In genomic region chr15:70241561-70242320, GRCh38 we compare ENCODE assay signal across 34 cellular contexts.
DNase-seq lines count a peak whose midpoint lies in the region; ATAC-seq, FAIRE-seq and TF ChIP-seq lines count a peak whose summit lies in the region.
"Had no signal": no experiment of that assay in that cellular context is flagged by ENCODE, and none has a peak within 500 bp of the region (broad histone marks: within the 10 kb centered on the region; RNA-seq: fewer than 3 reads in every experiment).

No MANE protein-coding gene starts in this region.

- H3K18ac ChIP-seq in H1 (ENCODE audit: extremely low read depth, low read length) = no peak overlapping the region

- no peak overlapping the region for H3K14ac ChIP-seq in H1 (ENCODE audit: insufficient read length)

- no peak overlapping the region for H3K27ac Mint-ChIP-seq in activated T-cell treated with anti-CD3 and anti-CD28 coated beads, Interleukin-2, amount 50 U/mL, for 24 hours
- H3K27ac Mint-ChIP-seq: IgD-negative memory B cell had no signal

- no peak overlapping the region for H2BK15ac ChIP-seq in H1 (ENCODE audit: low read length)

- TF ChIP-seq CTCF in H1 (IDR thresholded peaks at IDR 0.05; ENCODE audit: control extremely low read depth in 1 of 3, insufficient read depth in 1 of 3, low read depth in 1 of 3, low read length in 3 of 3) (no peak), sigmoid colon (IDR thresholded peaks at IDR 0.05) (no peak)

- FAIRE-seq in H1 (lab: Jason Lieb, UNC) = no peak
- FAIRE-seq: endometrium, islet of Langerhans had no signal

- 0 out of 2 replicates have a peak overlapping the region, but pooled peaks have one; percentile 68 for H2AK5ac ChIP-seq in H1 (ENCODE audit: low read depth, low read length)

- H3K56ac ChIP-seq in H1 (replicated peaks; ENCODE audit: insufficient read length, low read depth, low read length) = no peak overlapping the region

- H3K79me1 ChIP-seq in H1 (ENCODE audit: low read depth, low read length) = no peaks in the 10 kb centered on the region

- no peak overlapping the region for H2BK5ac ChIP-seq in H1 (ENCODE audit: low read depth, low read length)

- H3K4me2 ChIP-seq in H1 (ENCODE audit: insufficient read depth in 1 of 2, low read depth in 2 of 2, low read length in 2 of 2) = no peak overlapping the region

- peaks cover 35% of the 10 kb centered on the region for H3K4me1 Mint-ChIP-seq in activated T-cell treated with anti-CD3 and anti-CD28 coated beads, Interleukin-2, amount 50 U/mL, for 24 hours (ENCODE audit: low read depth)
- peaks cover 26% of the 10 kb centered on the region for H3K4me1 Mint-ChIP-seq in activated T-cell treated with anti-CD3 and anti-CD28 coated beads, Interleukin-2, amount 50 U/mL, for 4 hours (ENCODE audit: low read depth)

- no peak for TF ChIP-seq RAD21 in H1 (IDR thresholded peaks at IDR 0.05 in 1 of 2, conservative IDR thresholded peaks at IDR 0.05 in 1 of 2; ENCODE audit: low read depth in 2 of 2, low read length in 2 of 2)

- no peaks in the 10 kb centered on the region for H3K27me3 Mint-ChIP-seq in activated T-cell treated with anti-CD3 and anti-CD28 coated beads, Interleukin-2, amount 50 U/mL, for 24 hours
- H3K27me3 Mint-ChIP-seq in activated T-cell treated with anti-CD3 and anti-CD28 coated beads, Interleukin-2, amount 50 U/mL, for 4 hours (ENCODE audit: low read depth) = peaks cover 2% of the 10 kb centered on the region
- H3K27me3 Mint-ChIP-seq: IgD-negative memory B cell had no signal

- H3K4me3 Mint-ChIP-seq in activated T-cell treated with anti-CD3 and anti-CD28 coated beads, Interleukin-2, amount 50 U/mL, for 24 hours = no peak overlapping the region
- no peak overlapping the region for H3K4me3 Mint-ChIP-seq in activated T-cell treated with anti-CD3 and anti-CD28 coated beads, Interleukin-2, amount 50 U/mL, for 4 hours
- H3K4me3 Mint-ChIP-seq: brain, IgD-negative memory B cell had no signal

- no peaks in the 10 kb centered on the region for H3K36me3 Mint-ChIP-seq in activated T-cell treated with anti-CD3 and anti-CD28 coated beads, Interleukin-2, amount 50 U/mL, for 24 hours (ENCODE audit: low read depth)
- H3K36me3 Mint-ChIP-seq in activated T-cell treated with anti-CD3 and anti-CD28 coated beads, Interleukin-2, amount 50 U/mL, for 4 hours (ENCODE audit: insufficient read depth) = no peaks in the 10 kb centered on the region
- H3K36me3 Mint-ChIP-seq: brain, IgD-negative memory B cell had no signal

- no peak overlapping the region for H2BK20ac ChIP-seq in H1 (ENCODE audit: low read length)

- H2BK12ac ChIP-seq in H1 (ENCODE audit: low read depth, low read length) = no peak overlapping the region

- H3K27ac ChIP-seq in H1 (ENCODE audit: low read depth, low read length) (no peak overlapping the region), sigmoid colon (no peak overlapping the region)
- H3K27ac ChIP-seq: esophagus muscularis mucosa, left lung, right lobe of liver, upper lobe of left lung, VCaP had no signal

- TF ChIP-seq POLR2A in H1 (IDR thresholded peaks at IDR 0.05; ENCODE audit: control extremely low read depth in 1 of 2, low read depth in 2 of 2, low read length in 2 of 2) (no peak), sigmoid colon (IDR thresholded peaks at IDR 0.05) (no peak)

- WGBS in H1 (ENCODE audit: extremely low coverage in 1 of 2, insufficient coverage in 1 of 2, insufficient read length in 1 of 2, insufficient replicate concordance in 2 of 2, low coverage in 1 of 2, low lambda C conversion rate in 2 of 2, missing lambda C conversion rate in 1 of 2), 2 experiments = 93% methylated on average over 11 of the region's 11 CpGs; no CpG with 5 or more reads in 1 of the 2 experiments
- WGBS in sigmoid colon, 2 donors = 92 to 93% methylated on average over 11 of the region's 11 CpGs

- H3K4me3 ChIP-seq in H1 (ENCODE audit: extremely low read depth in 1 of 4, insufficient read depth in 2 of 4, low read depth in 3 of 4, low read length in 4 of 4) (no peak overlapping the region), sigmoid colon (no peak overlapping the region)
- H3K4me3 ChIP-seq: esophagus muscularis mucosa, left lung, right lobe of liver, upper lobe of left lung had no signal

- POLR2A ChIA-PET in H1 (lab: Charles Lee; ENCODE audit: partially characterized antibody) = no interaction called here

- no peak overlapping the region for H2AFZ ChIP-seq in H1 (ENCODE audit: low read length)

- intact Hi-C loops in sigmoid colon (cut with DNase I) = no loop called here

- CTCF ChIA-PET in H1 (lab: Charles Lee; ENCODE audit: partially characterized antibody) = interaction anchor here (0.7 kb wide), 1 partner anchor 18 kb away, joined by 3 read pairs; no protein-coding TSS in a partner anchor

- DNase-seq in activated T-cell treated with anti-CD3 and anti-CD28 coated beads, Interleukin-2, amount 50 U/mL, for 24 hours = peak; percentile 22
- DNase-seq in activated T-cell treated with anti-CD3 and anti-CD28 coated beads, Interleukin-2, amount 50 U/mL, for 4 hours = no peak
- DNase-seq in MV-4-11 (lab: John Stamatoyannopoulos, UW) (peak; percentile 80), H1 (ENCODE audit: low read depth in 1 of 2, low spot score in 2 of 2) (no peak), sigmoid colon (peak; percentile 40), HCEC 1CT (no peak), D341Med (ENCODE audit: low spot score) (no peak)
- no peak for DNase-seq in NK-92 treated with Interleukin-12 subunit alpha and Interleukin-12 subunit beta, amount 100 ng/mL, for 24 hours (lab: John Stamatoyannopoulos, UW)
- DNase-seq: ACHN; activated CD4-positive, alpha-beta T cell treated with anti-CD3 and anti-CD28 coated beads for 48 hours; activated naive CD4-positive, alpha-beta T cell treated with Interleukin-2 at 50 U/mL for 16 hours; amniotic stem cell; BE2C; cerebellar nuclear complex; DMS79; foreskin fibroblast; left lung; mesenchymal stem cell; NCI-H1105 treated with DMSO at 0.1 percent for 48 hours; NCI-H187 treated with DMSO at 0.1 percent for 48 hours; NCI-H2171 treated with DMSO at 0.1 percent for 48 hours; NCI-H510A; OCI-M1; stimulated activated CD4-positive, alpha-beta T cell treated with anti-CD3 and anti-CD28 coated beads, Interleukin-4, amount 100 ng/mL, for 1 hour; T-helper 9 cell; upper lobe of left lung had no signal

- no peak overlapping the region for H4K5ac ChIP-seq in H1 (ENCODE audit: insufficient read length, low read depth, low read length)

- no peak overlapping the region for H4K91ac ChIP-seq in H1 (replicated peaks; ENCODE audit: insufficient read length, low read length)

- no peaks in the 10 kb centered on the region for H4K20me1 ChIP-seq in H1 (replicated peaks in 1 of 2; ENCODE audit: control insufficient read depth in 1 of 2, insufficient read depth in 2 of 2, low read length in 2 of 2)

- H3K23ac ChIP-seq in H1 (ENCODE audit: insufficient read length) = no peak overlapping the region

- no peak for TF ChIP-seq EP300 in H1 (IDR thresholded peaks at IDR 0.05; ENCODE audit: borderline replicate concordance in 1 of 2, low read depth in 2 of 2, low read length in 2 of 2)
- no peak for TF ChIP-seq EP300 in sigmoid colon (IDR thresholded peaks at IDR 0.05)

- H3K9me3 Mint-ChIP-seq in activated T-cell treated with anti-CD3 and anti-CD28 coated beads, Interleukin-2, amount 50 U/mL, for 24 hours = no peaks in the 10 kb centered on the region
- H3K9me3 Mint-ChIP-seq in activated T-cell treated with anti-CD3 and anti-CD28 coated beads, Interleukin-2, amount 50 U/mL, for 4 hours = no peaks in the 10 kb centered on the region

- no peaks in the 10 kb centered on the region for H3K79me2 ChIP-seq in H1 (ENCODE audit: control insufficient read depth in 1 of 2, insufficient read depth in 2 of 2, low read length in 2 of 2)

- H3K9me3 ChIP-seq in H1 (ENCODE audit: insufficient read depth in 2 of 2, low read depth in 1 of 2, low read length in 1 of 2) = no peaks in the 10 kb centered on the region
- H3K9me3 ChIP-seq in sigmoid colon = no peaks in the 10 kb centered on the region
- H3K9me3 ChIP-seq: BE2C, esophagus muscularis mucosa, left lung, right lobe of liver, upper lobe of left lung had no signal

- H2BK120ac ChIP-seq in H1 (replicated peaks; ENCODE audit: low read depth, low read length) = no peak overlapping the region

- H3K9ac ChIP-seq in H1 (replicated peaks in 1 of 4; ENCODE audit: extremely low read depth in 1 of 4, low read depth in 3 of 4, low read length in 3 of 4) = no peak overlapping the region

- peaks cover 0 to 2% (median 0%) of the 10 kb centered on the region in 4 experiments; a peak in 1 of 7 replicates for H3K4me1 ChIP-seq in H1 (replicated peaks in 1 of 4; ENCODE audit: control insufficient read depth in 3 of 4, insufficient read depth in 4 of 4, low read length in 3 of 4)
- peaks cover 0 to 7% (median under 1%) of the 10 kb centered on the region in 4 donors for H3K4me1 ChIP-seq in sigmoid colon
- H3K4me1 ChIP-seq: esophagus muscularis mucosa had no signal

- H3K27me3 ChIP-seq in H1 (replicated peaks in 1 of 4; ENCODE audit: control insufficient read depth in 3 of 4, extremely low read depth in 1 of 4, insufficient read depth in 3 of 4, low read length in 3 of 4) (no peaks in the 10 kb centered on the region; a peak in 1 of 7 replicates), sigmoid colon (no peaks in the 10 kb centered on the region)
- H3K27me3 ChIP-seq: BE2C, esophagus muscularis mucosa, left lung, right lobe of liver, upper lobe of left lung had no signal

- H4K8ac ChIP-seq in H1 (ENCODE audit: extremely low read depth, insufficient read depth, low read length) = no peak overlapping the region

- no peak for ATAC-seq in activated T-cell treated with anti-CD3 and anti-CD28 coated beads, Interleukin-2, amount 50 U/mL, for 4 hours
- ATAC-seq: left lung, right lobe of liver, SK-N-SH treated with all-trans-retinoic acid at 6 μM for 48 hours had no signal

- H3K36me3 ChIP-seq in H1 (ENCODE audit: control insufficient read depth in 2 of 4, insufficient read depth in 4 of 4, low read length in 3 of 4) (no peaks in the 10 kb centered on the region), sigmoid colon (no peaks in the 10 kb centered on the region)
- H3K36me3 ChIP-seq: BE2C, esophagus muscularis mucosa, left lung, right lobe of liver, upper lobe of left lung had no signal

- H3K23me2 ChIP-seq in H1 (ENCODE audit: low read depth, low read length) = no peaks in the 10 kb centered on the region

- no peak overlapping the region for H3K4ac ChIP-seq in H1 (replicated peaks; ENCODE audit: insufficient read length, low read depth, low read length)

TF ChIP-seq in H1, 55 proteins besides CTCF, POLR2A, EP300 and RAD21 (continues in another document):
- no peak for TF ChIP-seq SRF (IDR thresholded peaks at IDR 0.05; ENCODE audit: low read depth, low read length)
- TF ChIP-seq PHF8 (conservative IDR thresholded peaks at IDR 0.05; ENCODE audit: low read depth, low read length) = no peak
- no peak for TF ChIP-seq CBX5 (IDR thresholded peaks at IDR 0.05; ENCODE audit: low read depth, low read length)
- TF ChIP-seq MAX (IDR thresholded peaks at IDR 0.05) = no peak
- no peak for TF ChIP-seq YY1 (IDR thresholded peaks at IDR 0.05; ENCODE audit: low read depth, low read length)
- TF ChIP-seq SIN3A (conservative IDR thresholded peaks at IDR 0.05 in 1 of 2, IDR thresholded peaks at IDR 0.05 in 1 of 2; ENCODE audit: low read depth in 1 of 2, low read length in 2 of 2) = no peak
- no peak for TF ChIP-seq SUZ12 (IDR thresholded peaks at IDR 0.05; ENCODE audit: low read length)

Comparison
In these comparisons a context has a peak if more than half of its experiments do, and no peak if none do; other contexts are left out.
1. DNase-seq: peak in activated T-cell treated with anti-CD3 and anti-CD28 coated beads, Interleukin-2, amount 50 U/mL, for 24 hours (single experiment), MV-4-11 (single experiment) and sigmoid colon (single experiment); none in activated T-cell treated with anti-CD3 and anti-CD28 coated beads, Interleukin-2, amount 50 U/mL, for 4 hours (single experiment), H1 (0 of 2), HCEC 1CT (single experiment), D341Med (single experiment) and NK-92 treated with Interleukin-12 subunit alpha and Interleukin-12 subunit beta, amount 100 ng/mL, for 24 hours (single experiment).